In genomic region chr18:13583567-13584245, GRCh38 we compare ENCODE assay signal across 10 cellular contexts.
"Had no signal": no experiment of that assay in that cellular context is flagged by ENCODE, and none has a peak within 500 bp of the region (broad histone marks: within the 10 kb centered on the region; RNA-seq: fewer than 3 reads in every experiment).

No MANE protein-coding gene starts in this region.

- H3K27me3 Mint-ChIP-seq: effector memory CD8-positive, alpha-beta T cell; T-cell had no signal

- H3K4me3 ChIP-seq: gastroesophageal sphincter, thyroid gland, uterus had no signal

- DNase-seq: activated CD4-positive, alpha-beta T cell treated with anti-CD3 and anti-CD28 coated beads for 48 hours; activated naive CD4-positive, alpha-beta T cell treated with anti-CD3 and anti-CD28 coated beads for 36 hours; effector memory CD8-positive, alpha-beta T cell; occipital lobe; stimulated activated CD4-positive, alpha-beta T cell treated with anti-CD3 and anti-CD28 coated beads, Interleukin-4, amount 100 ng/mL, for 24 hours; T-cell; thyroid gland; uterus had no signal

- H3K27ac Mint-ChIP-seq: activated naive CD4-positive, alpha-beta T cell treated with anti-CD3 and anti-CD28 coated beads for 36 hours; effector memory CD8-positive, alpha-beta T cell; T-cell had no signal

- H3K9me3 Mint-ChIP-seq: activated naive CD4-positive, alpha-beta T cell treated with anti-CD3 and anti-CD28 coated beads for 36 hours; effector memory CD8-positive, alpha-beta T cell; T-cell had no signal

- H3K4me1 ChIP-seq: uterus had no signal

- H3K9me3 ChIP-seq: gastroesophageal sphincter, thyroid gland, uterus had no signal

- H3K27me3 ChIP-seq: gastroesophageal sphincter, thyroid gland, uterus had no signal

- H3K27ac ChIP-seq: gastroesophageal sphincter, thyroid gland, uterus, VCaP had no signal

- H3K4me3 Mint-ChIP-seq: activated naive CD4-positive, alpha-beta T cell treated with anti-CD3 and anti-CD28 coated beads for 36 hours; effector memory CD8-positive, alpha-beta T cell; T-cell had no signal

- H3K36me3 ChIP-seq: gastroesophageal sphincter, thyroid gland, uterus had no signal

- ATAC-seq: effector memory CD8-positive, alpha-beta T cell; gastroesophageal sphincter; T-cell had no signal
